ENCODE assay signal across 8 cellular contexts in the genomic region with DNA sequence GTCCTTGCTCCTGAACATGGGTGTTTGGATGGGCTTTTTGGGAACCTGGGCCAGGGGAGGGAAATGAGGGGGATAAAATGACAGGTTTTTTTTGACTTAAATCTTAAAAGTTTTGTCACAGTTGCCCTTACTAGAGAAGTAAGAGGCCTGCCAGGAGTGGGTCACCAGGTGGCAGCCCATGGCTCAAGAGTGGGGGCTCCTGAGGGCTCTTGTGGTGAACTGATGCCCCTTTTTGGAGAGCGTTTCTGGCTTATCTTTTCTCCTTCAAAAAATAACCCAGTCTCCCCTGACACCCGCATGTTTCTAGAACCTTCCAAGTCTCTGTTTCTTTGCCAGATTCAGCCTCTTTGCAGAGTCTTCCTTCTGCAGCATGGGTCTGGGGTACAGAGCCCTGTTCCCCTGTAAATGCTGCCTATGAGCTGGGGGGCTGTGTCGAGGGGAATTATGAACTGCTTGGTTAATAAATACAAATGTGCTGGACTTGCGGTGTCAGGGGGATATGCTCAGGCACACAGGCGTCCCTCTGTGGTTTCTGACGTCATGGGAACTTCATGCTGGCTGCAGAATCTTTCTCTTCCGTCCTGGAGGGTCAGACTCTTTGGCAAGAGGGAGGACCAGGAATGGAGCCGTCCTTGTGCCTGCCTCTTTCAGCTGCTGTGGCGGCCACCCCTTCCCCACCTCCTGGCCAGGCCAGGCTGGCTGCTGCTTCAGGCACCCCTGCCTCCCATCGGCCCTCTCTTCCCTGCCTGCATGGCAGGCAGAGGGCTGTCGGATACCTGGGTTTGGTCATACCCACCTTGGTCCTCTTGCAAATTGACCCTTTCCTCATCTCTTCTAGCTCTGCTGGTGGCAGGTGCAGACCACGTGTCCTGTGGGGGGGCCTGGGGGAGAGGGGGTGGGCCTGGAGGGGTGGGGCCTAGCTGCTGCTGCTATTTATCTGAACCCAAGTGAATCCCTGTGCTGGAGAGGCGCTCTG. TPM values are rescaled to one million over a fixed set of nuclear protein-coding genes. Genes with fewer than 3 reads are reported as not detected.
A peak's percentile ranks its signal among the peaks of the same experiment; 100 is the strongest.
DNase-seq lines count a peak whose midpoint lies in the region; ATAC-seq, FAIRE-seq and TF ChIP-seq lines count a peak whose summit lies in the region.

No MANE protein-coding gene starts in this region.

- DNase-seq in AG20443 (ENCODE audit: low spot score) = peak; percentile 79
- DNase-seq in cardiac fibroblast (ENCODE audit: low read depth in 2 of 2) = peak; percentile 96 to 97
- no peak for DNase-seq in kidney
- peak in 1 of 2 donors; percentile 54 for DNase-seq in stimulated activated effector memory CD8-positive, alpha-beta T cell treated with anti-CD3 and anti-CD28 coated beads, Interleukin-12 subunit alpha, Interleukin-12 subunit beta, amount 100 ng/mL, for 72 hours (ENCODE audit: low spot score in 2 of 2)
- no peak for DNase-seq in stimulated activated naive CD4-positive, alpha-beta T cell treated with Interleukin-2 at 50 U/mL for 16 hours (lab: John Stamatoyannopoulos, UW)
- DNase-seq in NCI-H2029 treated with DMSO at 0.1 percent for 48 hours (lab: John Stamatoyannopoulos, UW) = no peak

- H3K36me3 Mint-ChIP-seq in stimulated activated effector memory CD8-positive, alpha-beta T cell treated with anti-CD3 and anti-CD28 coated beads, Interleukin-12 subunit alpha, Interleukin-12 subunit beta, amount 100 ng/mL, for 72 hours = peaks cover 47% of the 10 kb centered on the region

- H3K4me3 ChIP-seq in OCI-LY3 (ENCODE audit: low read length) (peak overlapping the region; percentile 33), cardiac fibroblast (replicated peaks in 1 of 2; ENCODE audit: low read depth in 2 of 2, low read length in 2 of 2) (peak overlapping the region; percentile 17 to 46), kidney (ENCODE audit: low read length in 2 of 2) (peak overlapping the region; percentile 36 to 65)

- H3K36me3 ChIP-seq in OCI-LY3 (replicated peaks; ENCODE audit: low read depth, low read length) (peaks cover 32% of the 10 kb centered on the region), kidney (ENCODE audit: control insufficient read depth in 1 of 2, insufficient read depth in 2 of 2, low read length in 2 of 2) (peaks cover 3 to 8% of the 10 kb centered on the region in 2 donors)

- intact Hi-C loops in kidney (cut with DNase I) = no loop called here

- no peaks in the 10 kb centered on the region for H3K79me2 ChIP-seq in OCI-LY3 (ENCODE audit: low read length)

- no peaks in the 10 kb centered on the region for H3K9me3 Mint-ChIP-seq in stimulated activated effector memory CD8-positive, alpha-beta T cell treated with anti-CD3 and anti-CD28 coated beads, Interleukin-12 subunit alpha, Interleukin-12 subunit beta, amount 100 ng/mL, for 72 hours

- peak overlapping the region; percentile 67 for H3K4me3 Mint-ChIP-seq in stimulated activated effector memory CD8-positive, alpha-beta T cell treated with anti-CD3 and anti-CD28 coated beads, Interleukin-12 subunit alpha, Interleukin-12 subunit beta, amount 100 ng/mL, for 72 hours

- TF ChIP-seq CTCF in OCI-LY3 (IDR thresholded peaks at IDR 0.05; ENCODE audit: low read depth, low read length) (no peak), cardiac fibroblast (IDR thresholded peaks at IDR 0.05; ENCODE audit: low read depth, low read length) (no peak), kidney (IDR thresholded peaks at IDR 0.05; ENCODE audit: borderline replicate concordance, extremely low read depth, insufficient read depth) (no peak)

- H3K27ac ChIP-seq in OCI-LY3 (ENCODE audit: low read length) = peak overlapping the region; percentile 34; the same call in 1 of the 2 replicates
- peak overlapping the region; percentile 99 to 100 for H3K27ac ChIP-seq in kidney (ENCODE audit: low read depth in 2 of 2, low read length in 2 of 2)

- H3K27me3 ChIP-seq in OCI-LY3 (ENCODE audit: low read depth, low read length) = no peaks in the 10 kb centered on the region

- H3K9me3 ChIP-seq in OCI-LY3 (ENCODE audit: insufficient read depth, low read length) (no peaks in the 10 kb centered on the region), kidney (ENCODE audit: control insufficient read depth in 1 of 2, low read length in 2 of 2) (no peaks in the 10 kb centered on the region)

- peaks cover 39% of the 10 kb centered on the region for H3K4me1 ChIP-seq in OCI-LY3 (ENCODE audit: low read length)
- peaks cover 71 to 74% of the 10 kb centered on the region in 2 donors for H3K4me1 ChIP-seq in kidney (ENCODE audit: control insufficient read depth in 1 of 2, insufficient read depth in 1 of 2, low read depth in 1 of 2, low read length in 2 of 2)

- ATAC-seq in GM19043 (IDR thresholded peaks at IDR 0.05; ENCODE audit: low read depth, unreplicated experiment) = peak; percentile 47
- no peak for ATAC-seq in stimulated activated effector memory CD8-positive, alpha-beta T cell treated with anti-CD3 and anti-CD28 coated beads, Interleukin-12 subunit alpha, Interleukin-12 subunit beta, amount 100 ng/mL, for 72 hours

- H2AFZ ChIP-seq in OCI-LY3 (ENCODE audit: low read depth, low read length) = no peak overlapping the region

- H4K20me1 ChIP-seq in OCI-LY3 (ENCODE audit: insufficient read depth, low read length) = peaks cover 15% of the 10 kb centered on the region; the same call in 1 of the 2 replicates

- peak overlapping the region; percentile 87 for H3K4me2 ChIP-seq in OCI-LY3 (ENCODE audit: low read length)

- peak overlapping the region; percentile 96 for H3K27ac Mint-ChIP-seq in stimulated activated effector memory CD8-positive, alpha-beta T cell treated with anti-CD3 and anti-CD28 coated beads, Interleukin-12 subunit alpha, Interleukin-12 subunit beta, amount 100 ng/mL, for 72 hours

- FAIRE-seq in kidney (lab: Jason Lieb, UNC) = no peak

- peak overlapping the region; percentile 24; the same call in 1 of the 2 replicates for H3K9ac ChIP-seq in OCI-LY3 (ENCODE audit: low read length)
- peak overlapping the region; percentile 90 to 97 for H3K9ac ChIP-seq in kidney (ENCODE audit: low read length in 2 of 2)

- peaks cover 47% of the 10 kb centered on the region for H3K4me1 Mint-ChIP-seq in stimulated activated effector memory CD8-positive, alpha-beta T cell treated with anti-CD3 and anti-CD28 coated beads, Interleukin-12 subunit alpha, Interleukin-12 subunit beta, amount 100 ng/mL, for 72 hours

RNA-seq across cellular contexts. Expression of gene PTPA, which starts 30.1 kb away (rescaled TPM):
- total RNA-seq in kidney = 164 TPM
- 161 TPM for polyA plus RNA-seq in kidney (ENCODE audit: insufficient read depth, low read depth, low replicate concordance)

RNA-seq across cellular contexts. Expression of gene CRAT, which starts 30.8 kb away (rescaled TPM):
- 32.3 TPM for total RNA-seq in kidney
- 76.8 TPM for polyA plus RNA-seq in kidney (ENCODE audit: insufficient read depth, low read depth, low replicate concordance)

RNA-seq across cellular contexts. Expression of gene IER5L, which starts 36.7 kb away (rescaled TPM):
- total RNA-seq in kidney = 46.9 TPM
- 18.0 TPM for polyA plus RNA-seq in kidney (ENCODE audit: insufficient read depth, low read depth, low replicate concordance)

Comparison
In these comparisons a context has a peak if more than half of its experiments do, and no peak if none do; other contexts are left out.
1. DNase-seq: peak in AG20443 (single experiment) and cardiac fibroblast (2 of 2); none in kidney (single experiment), stimulated activated naive CD4-positive, alpha-beta T cell treated with Interleukin-2 at 50 U/mL for 16 hours (single experiment) and NCI-H2029 treated with DMSO at 0.1 percent for 48 hours (single experiment).
2. Peak in every context shown above with its lines, with median percentiles within 50 percentile points of each other: H3K4me3 ChIP-seq.